In genomic region chr1:23577056-23577985, GRCh38 we compare ENCODE assay signal across 8 cellular contexts. TPM values are rescaled to one million over a fixed set of nuclear protein-coding genes. Genes with fewer than 3 reads are reported as not detected.
A peak's percentile ranks its signal among the peaks of the same experiment; 100 is the strongest.
DNase-seq lines count a peak whose midpoint lies in the region; ATAC-seq and TF ChIP-seq lines count a peak whose summit lies in the region.

No MANE protein-coding gene starts in this region.

- intact Hi-C loops in Right ventricle myocardium inferior (cut with DNase I) (no loop called here), cardiac septum (cut with DNase I) (loop anchor here (1.0 to 2.0 kb wide), 2 partner anchors 15 to 22 kb away; no protein-coding TSS in a partner anchor), prostate gland (cut with DNase I) (no loop called here)

- 20% methylated on average over 11 of the region's 11 CpGs for WGBS in SK-N-SH (ENCODE audit: low lambda C conversion rate)
- 46% methylated on average over 11 of the region's 11 CpGs for WGBS in prostate gland

- peaks cover 10 to 40% of the 10 kb centered on the region in 2 experiments for H3K4me1 ChIP-seq in SK-N-SH (ENCODE audit: control insufficient read depth in 1 of 2, insufficient read depth in 2 of 2, low read depth in 1 of 2, low read length in 1 of 2)
- peaks cover 6% of the 10 kb centered on the region for H3K4me1 ChIP-seq in prostate gland (replicated peaks)

- H3K4me2 ChIP-seq in SK-N-SH = peak overlapping the region; percentile 90

- H4K20me1 ChIP-seq in SK-N-SH (ENCODE audit: insufficient read depth) = no peaks in the 10 kb centered on the region

- peak in 1 of 2 experiments; percentile 57; a peak in 1 of 4 replicates for TF ChIP-seq EP300 in SK-N-SH (IDR thresholded peaks at IDR 0.05; ENCODE audit: borderline replicate concordance in 1 of 2, low read depth in 1 of 2, low read length in 1 of 2)

- H3K27ac ChIP-seq in SK-N-SH (ENCODE audit: low read depth in 2 of 2, low read length in 1 of 2) (peak overlapping the region; percentile 85 to 99), prostate gland (peak overlapping the region; percentile 26 to 58)

- peak; percentile 74 for ATAC-seq in Right ventricle myocardium inferior
- peak; percentile 75 for ATAC-seq in HG03039 (IDR thresholded peaks at IDR 0.05; ENCODE audit: unreplicated experiment)

- H3K27me3 ChIP-seq in SK-N-SH (ENCODE audit: insufficient read depth) (no peaks in the 10 kb centered on the region), prostate gland (replicated peaks; ENCODE audit: insufficient read depth) (no peaks in the 10 kb centered on the region), H7 (ENCODE audit: control insufficient read depth, insufficient read depth, low read length) (no peaks in the 10 kb centered on the region)

- CTCF ChIA-PET in SK-N-SH (lab: Yijun Ruan, JAX) = interaction anchor here (0.8 to 4.0 kb wide), 7 partner anchors 9 to 60 kb away, joined by 3 to 23 read pairs (median 4); no protein-coding TSS in a partner anchor

- POLR2A ChIA-PET in SK-N-SH (lab: Yijun Ruan, JAX) = no interaction called here

- H3K9me3 ChIP-seq in SK-N-SH = no peaks in the 10 kb centered on the region
- no peaks in the 10 kb centered on the region for H3K9me3 ChIP-seq in prostate gland

- no peaks in the 10 kb centered on the region for H3K9me2 ChIP-seq in SK-N-SH

- no peak for DNase-seq in Right ventricle myocardium inferior (ENCODE audit: missing footprints)
- no peak for DNase-seq in cardiac septum (ENCODE audit: low spot score)
- DNase-seq in SK-N-SH = no peak
- peak; percentile 77 for DNase-seq in epithelial cell of proximal tubule (ENCODE audit: low read depth)
- no peak for DNase-seq in prostate gland (ENCODE audit: low spot score)
- no peak for DNase-seq in H7
- DNase-seq in GF-D8 (lab: John Stamatoyannopoulos, UW) = no peak

- peaks cover 9% of the 10 kb centered on the region; the same call in 1 of the 2 replicates for H3K79me2 ChIP-seq in SK-N-SH (ENCODE audit: insufficient read depth)

- peaks cover 35% of the 10 kb centered on the region for H3F3A ChIP-seq in SK-N-SH (replicated peaks; ENCODE audit: insufficient read depth)

- no peak for TF ChIP-seq POLR2A in prostate gland (IDR thresholded peaks at IDR 0.05)

- no peaks in the 10 kb centered on the region for H3K36me3 ChIP-seq in SK-N-SH (replicated peaks in 1 of 2; ENCODE audit: control insufficient read depth in 1 of 2, insufficient read depth in 2 of 2, low read length in 1 of 2)
- no peaks in the 10 kb centered on the region for H3K36me3 ChIP-seq in prostate gland
- H3K36me3 ChIP-seq in H7 (replicated peaks; ENCODE audit: control insufficient read depth, insufficient read depth, low read length) = no peaks in the 10 kb centered on the region

- H3K9ac ChIP-seq in SK-N-SH = peak overlapping the region; percentile 80

- H2AFZ ChIP-seq in SK-N-SH (ENCODE audit: low read depth) = peak overlapping the region; percentile 89

- TF ChIP-seq RAD21 in SK-N-SH (IDR thresholded peaks at IDR 0.05; ENCODE audit: low read length) = no peak

- peak overlapping the region in 1 of 2 experiments; percentile 46; a peak in 2 of 4 replicates for H3K4me3 ChIP-seq in SK-N-SH (ENCODE audit: low read depth in 2 of 2, low read length in 1 of 2)
- no peak overlapping the region for H3K4me3 ChIP-seq in epithelial cell of proximal tubule (ENCODE audit: low read depth, low read length)
- no peak overlapping the region for H3K4me3 ChIP-seq in prostate gland
- H3K4me3 ChIP-seq in H7 (ENCODE audit: insufficient read depth, low read depth, low read length) = no peak overlapping the region

- TF ChIP-seq CTCF in SK-N-SH (IDR thresholded peaks at IDR 0.05) (no peak), epithelial cell of proximal tubule (conservative IDR thresholded peaks at IDR 0.05; ENCODE audit: low read depth, low read length) (no peak), prostate gland (IDR thresholded peaks at IDR 0.05) (no peak)

TF ChIP-seq in SK-N-SH, 30 proteins besides CTCF, POLR2A, EP300 and RAD21 (continues in another document):
- 0 out of 2 replicates have a peak, but pooled peaks have one; percentile 22 for TF ChIP-seq FOXM1 (IDR thresholded peaks at IDR 0.05; ENCODE audit: low read depth)
- TF ChIP-seq, protein P1, sequence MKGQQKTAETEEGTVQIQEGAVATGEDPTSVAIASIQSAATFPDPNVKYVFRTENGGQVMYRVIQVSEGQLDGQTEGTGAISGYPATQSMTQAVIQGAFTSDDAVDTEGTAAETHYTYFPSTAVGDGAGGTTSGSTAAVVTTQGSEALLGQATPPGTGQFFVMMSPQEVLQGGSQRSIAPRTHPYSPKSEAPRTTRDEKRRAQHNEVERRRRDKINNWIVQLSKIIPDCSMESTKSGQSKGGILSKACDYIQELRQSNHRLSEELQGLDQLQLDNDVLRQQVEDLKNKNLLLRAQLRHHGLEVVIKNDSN (IDR thresholded peaks at IDR 0.05; ENCODE audit: borderline replicate concordance, low read depth) = no peak
- TF ChIP-seq FOXJ3 (CRISPR knock-in tag; IDR thresholded peaks at IDR 0.05) = no peak
- no peak for TF ChIP-seq SMC3 (IDR thresholded peaks at IDR 0.05; ENCODE audit: low read depth, low read length)
- TF ChIP-seq, protein P2, sequence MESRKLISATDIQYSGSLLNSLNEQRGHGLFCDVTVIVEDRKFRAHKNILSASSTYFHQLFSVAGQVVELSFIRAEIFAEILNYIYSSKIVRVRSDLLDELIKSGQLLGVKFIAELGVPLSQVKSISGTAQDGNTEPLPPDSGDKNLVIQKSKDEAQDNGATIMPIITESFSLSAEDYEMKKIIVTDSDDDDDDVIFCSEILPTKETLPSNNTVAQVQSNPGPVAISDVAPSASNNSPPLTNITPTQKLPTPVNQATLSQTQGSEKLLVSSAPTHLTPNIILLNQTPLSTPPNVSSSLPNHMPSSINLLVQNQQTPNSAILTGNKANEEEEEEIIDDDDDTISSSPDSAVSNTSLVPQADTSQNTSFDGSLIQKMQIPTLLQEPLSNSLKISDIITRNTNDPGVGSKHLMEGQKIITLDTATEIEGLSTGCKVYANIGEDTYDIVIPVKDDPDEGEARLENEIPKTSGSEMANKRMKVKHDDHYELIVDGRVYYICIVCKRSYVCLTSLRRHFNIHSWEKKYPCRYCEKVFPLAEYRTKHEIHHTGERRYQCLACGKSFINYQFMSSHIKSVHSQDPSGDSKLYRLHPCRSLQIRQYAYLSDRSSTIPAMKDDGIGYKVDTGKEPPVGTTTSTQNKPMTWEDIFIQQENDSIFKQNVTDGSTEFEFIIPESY (IDR thresholded peaks at IDR 0.05; ENCODE audit: borderline replicate concordance, low read depth) = no peak
- TF ChIP-seq JUND (IDR thresholded peaks at IDR 0.05) = peak; percentile 71
- TF ChIP-seq, protein P3, sequence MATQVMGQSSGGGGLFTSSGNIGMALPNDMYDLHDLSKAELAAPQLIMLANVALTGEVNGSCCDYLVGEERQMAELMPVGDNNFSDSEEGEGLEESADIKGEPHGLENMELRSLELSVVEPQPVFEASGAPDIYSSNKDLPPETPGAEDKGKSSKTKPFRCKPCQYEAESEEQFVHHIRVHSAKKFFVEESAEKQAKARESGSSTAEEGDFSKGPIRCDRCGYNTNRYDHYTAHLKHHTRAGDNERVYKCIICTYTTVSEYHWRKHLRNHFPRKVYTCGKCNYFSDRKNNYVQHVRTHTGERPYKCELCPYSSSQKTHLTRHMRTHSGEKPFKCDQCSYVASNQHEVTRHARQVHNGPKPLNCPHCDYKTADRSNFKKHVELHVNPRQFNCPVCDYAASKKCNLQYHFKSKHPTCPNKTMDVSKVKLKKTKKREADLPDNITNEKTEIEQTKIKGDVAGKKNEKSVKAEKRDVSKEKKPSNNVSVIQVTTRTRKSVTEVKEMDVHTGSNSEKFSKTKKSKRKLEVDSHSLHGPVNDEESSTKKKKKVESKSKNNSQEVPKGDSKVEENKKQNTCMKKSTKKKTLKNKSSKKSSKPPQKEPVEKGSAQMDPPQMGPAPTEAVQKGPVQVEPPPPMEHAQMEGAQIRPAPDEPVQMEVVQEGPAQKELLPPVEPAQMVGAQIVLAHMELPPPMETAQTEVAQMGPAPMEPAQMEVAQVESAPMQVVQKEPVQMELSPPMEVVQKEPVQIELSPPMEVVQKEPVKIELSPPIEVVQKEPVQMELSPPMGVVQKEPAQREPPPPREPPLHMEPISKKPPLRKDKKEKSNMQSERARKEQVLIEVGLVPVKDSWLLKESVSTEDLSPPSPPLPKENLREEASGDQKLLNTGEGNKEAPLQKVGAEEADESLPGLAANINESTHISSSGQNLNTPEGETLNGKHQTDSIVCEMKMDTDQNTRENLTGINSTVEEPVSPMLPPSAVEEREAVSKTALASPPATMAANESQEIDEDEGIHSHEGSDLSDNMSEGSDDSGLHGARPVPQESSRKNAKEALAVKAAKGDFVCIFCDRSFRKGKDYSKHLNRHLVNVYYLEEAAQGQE (IDR thresholded peaks at IDR 0.05; ENCODE audit: low read depth, low read length) = no peak
- TF ChIP-seq GABPA (IDR thresholded peaks at IDR 0.05; ENCODE audit: low read depth) = no peak
- TF ChIP-seq MXI1 (IDR thresholded peaks at IDR 0.05; ENCODE audit: low read depth, low read length) = no peak
- TF ChIP-seq MAX (IDR thresholded peaks at IDR 0.05; ENCODE audit: low read depth) = no peak
- 0 out of 2 replicates have a peak, but pooled peaks have one; percentile 22 for TF ChIP-seq NFIC (IDR thresholded peaks at IDR 0.05; ENCODE audit: borderline replicate concordance)
- TF ChIP-seq NRF1 (IDR thresholded peaks at IDR 0.05; ENCODE audit: low read depth, low read length) = no peak
- no peak for TF ChIP-seq GATA2 (CRISPR knock-in tag; IDR thresholded peaks at IDR 0.05)

RNA-seq across cellular contexts. Expression of gene ID3, which starts 18.0 kb away (rescaled TPM):
- 90.3 TPM for total RNA-seq in Right ventricle myocardium inferior
- 126 TPM for total RNA-seq in cardiac septum
- 394 and 504 TPM in 2 replicates for polyA plus RNA-seq in SK-N-SH (2012; rRNA removed)
- polyA plus RNA-seq in SK-N-SH (2012; cell fraction: cytosol; rRNA removed) = 247 and 268 TPM in 2 replicates
- polyA plus RNA-seq in SK-N-SH (2012; cell fraction: nucleus; rRNA removed) = 1,333 and 1,662 TPM in 2 replicates
- total RNA-seq in epithelial cell of proximal tubule = 76.0 and 154 TPM in 2 replicates
- total RNA-seq in prostate gland = 100 to 1,000 TPM; 151 to 184 TPM
- 149 and 160 TPM in 2 replicates for total RNA-seq in H7 (2014; rRNA removed; shearing (Covaris generic))

RNA-seq across cellular contexts. Expression of gene E2F2, which starts 46.3 kb away (rescaled TPM):
- 0.76 TPM for total RNA-seq in Right ventricle myocardium inferior
- total RNA-seq in cardiac septum = 0.30 TPM
- 0.43 and 0.44 TPM in 2 replicates for polyA plus RNA-seq in SK-N-SH (2012; rRNA removed)
- 0.30 and 0.47 TPM in 2 replicates for polyA plus RNA-seq in SK-N-SH (2012; cell fraction: cytosol; rRNA removed)
- polyA plus RNA-seq in SK-N-SH (2012; cell fraction: nucleus; rRNA removed) = 1.1 and 1.7 TPM in 2 replicates
- 4.0 and 6.5 TPM in 2 replicates for total RNA-seq in epithelial cell of proximal tubule
- 1 to 10 TPM; 1.0 to 4.1 TPM for total RNA-seq in prostate gland
- total RNA-seq in H7 (2014; rRNA removed; shearing (Covaris generic)) = 7.8 and 9.9 TPM in 2 replicates
